In genomic region chr6:75280131-75280855, GRCh38 we compare ENCODE assay signal across 12 cellular contexts. TPM values are rescaled to one million over a fixed set of nuclear protein-coding genes. Genes with fewer than 3 reads are reported as not detected.
DNase-seq lines count a peak whose midpoint lies in the region; ATAC-seq and TF ChIP-seq lines count a peak whose summit lies in the region.
"Had no signal": no experiment of that assay in that cellular context is flagged by ENCODE, and none has a peak within 500 bp of the region (broad histone marks: within the 10 kb centered on the region; RNA-seq: fewer than 3 reads in every experiment).

No MANE protein-coding gene starts in this region.

- intact Hi-C loops in esophagus muscularis mucosa (cut with DNase I), result no loop called here

- H3K36me3 ChIP-seq in iPS-18a (ENCODE audit: control insufficient read depth, low read depth, low read length) (no peaks in the 10 kb centered on the region), subcutaneous abdominal adipose tissue (ENCODE audit: control insufficient read depth in 5 of 5, insufficient read depth in 5 of 5, low read length in 5 of 5) (no peaks in the 10 kb centered on the region), tibial nerve (no peaks in the 10 kb centered on the region), esophagus muscularis mucosa (no peaks in the 10 kb centered on the region)
- H3K36me3 ChIP-seq: BE2C, thyroid gland had no signal

- H3K9me3 Mint-ChIP-seq in activated naive CD8-positive, alpha-beta T cell (ENCODE audit: low read depth), result no peaks in the 10 kb centered on the region
- H3K9me3 Mint-ChIP-seq in activated naive CD8-positive, alpha-beta T cell treated with anti-CD3 and anti-CD28 coated beads, Interleukin-2, amount 50 U/mL, for 24 hours, result no peaks in the 10 kb centered on the region
- peaks cover 1% of the 10 kb centered on the region for H3K9me3 Mint-ChIP-seq in activated naive CD8-positive, alpha-beta T cell treated with anti-CD3 and anti-CD28 coated beads for 36 hours
- H3K9me3 Mint-ChIP-seq: neural crest cell had no signal

- no peak for ATAC-seq in activated naive CD8-positive, alpha-beta T cell treated with anti-CD3 and anti-CD28 coated beads, Interleukin-2, amount 50 U/mL, for 24 hours

- H3K36me3 Mint-ChIP-seq in activated naive CD8-positive, alpha-beta T cell, result peaks cover 12% of the 10 kb centered on the region
- peaks cover 15% of the 10 kb centered on the region for H3K36me3 Mint-ChIP-seq in activated naive CD8-positive, alpha-beta T cell treated with anti-CD3 and anti-CD28 coated beads, Interleukin-2, amount 50 U/mL, for 24 hours (ENCODE audit: low read depth)
- H3K36me3 Mint-ChIP-seq in activated naive CD8-positive, alpha-beta T cell treated with anti-CD3 and anti-CD28 coated beads for 36 hours, result peaks cover 23% of the 10 kb centered on the region

- H3K9me3 ChIP-seq in iPS-18a (ENCODE audit: control insufficient read depth, low read depth, low read length) (no peaks in the 10 kb centered on the region), subcutaneous abdominal adipose tissue (ENCODE audit: control insufficient read depth in 5 of 5, low read length in 5 of 5) (no peaks in the 10 kb centered on the region), tibial nerve (no peaks in the 10 kb centered on the region), esophagus muscularis mucosa (no peaks in the 10 kb centered on the region)
- H3K9me3 ChIP-seq: BE2C, thyroid gland had no signal

- H3K4me1 Mint-ChIP-seq in activated naive CD8-positive, alpha-beta T cell (ENCODE audit: low read depth), result peaks cover 63% of the 10 kb centered on the region
- peaks cover 64% of the 10 kb centered on the region for H3K4me1 Mint-ChIP-seq in activated naive CD8-positive, alpha-beta T cell treated with anti-CD3 and anti-CD28 coated beads, Interleukin-2, amount 50 U/mL, for 24 hours
- peaks cover 49% of the 10 kb centered on the region for H3K4me1 Mint-ChIP-seq in activated naive CD8-positive, alpha-beta T cell treated with anti-CD3 and anti-CD28 coated beads for 36 hours

- H3K27ac ChIP-seq in iPS-18a (ENCODE audit: low read length) (no peak overlapping the region), subcutaneous abdominal adipose tissue (ENCODE audit: low read depth, low read length) (no peak overlapping the region), tibial nerve (peak overlapping the region in 1 of 4 donors; percentile 18), esophagus muscularis mucosa (replicated peaks in 1 of 4) (no peak overlapping the region)
- H3K27ac ChIP-seq: thyroid gland had no signal

- H3K4me1 ChIP-seq in iPS-18a (ENCODE audit: control insufficient read depth, low read depth, low read length), result peaks cover 37% of the 10 kb centered on the region
- H3K4me1 ChIP-seq in subcutaneous abdominal adipose tissue (ENCODE audit: control insufficient read depth in 5 of 5, insufficient read depth in 5 of 5, low read length in 5 of 5), result peaks cover 0 to 56% (median 37%) of the 10 kb centered on the region in 5 donors
- peaks cover 0 to 79% (median 39%) of the 10 kb centered on the region in 4 donors for H3K4me1 ChIP-seq in tibial nerve
- H3K4me1 ChIP-seq in esophagus muscularis mucosa, result peaks cover 50 to 83% (median 81%) of the 10 kb centered on the region in 4 donors

- no peak for TF ChIP-seq CTCF in tibial nerve (IDR thresholded peaks at IDR 0.05)
- no peak for TF ChIP-seq CTCF in esophagus muscularis mucosa (IDR thresholded peaks at IDR 0.05)

- H3K27ac Mint-ChIP-seq in activated naive CD8-positive, alpha-beta T cell, result peak overlapping the region; percentile 67
- H3K27ac Mint-ChIP-seq in activated naive CD8-positive, alpha-beta T cell treated with anti-CD3 and anti-CD28 coated beads, Interleukin-2, amount 50 U/mL, for 24 hours, result no peak overlapping the region
- H3K27ac Mint-ChIP-seq in activated naive CD8-positive, alpha-beta T cell treated with anti-CD3 and anti-CD28 coated beads for 36 hours, result peak overlapping the region; percentile 21

- peak overlapping the region; percentile 38 for H3K9ac ChIP-seq in iPS-18a (ENCODE audit: low read length)
- H3K9ac ChIP-seq in subcutaneous abdominal adipose tissue (ENCODE audit: low read length in 5 of 5), result peak overlapping the region in 3 of 5 donors; percentile 7 to 64 (median 47)

- 63 to 67% methylated on average over 4 of the region's 4 CpGs for WGBS in tibial nerve, 2 donors
- WGBS in esophagus muscularis mucosa, result 63% methylated on average over 4 of the region's 4 CpGs

- H3K4me3 ChIP-seq in iPS-18a (ENCODE audit: low read length) (peak overlapping the region; percentile 16), subcutaneous abdominal adipose tissue (ENCODE audit: low read depth in 1 of 5, low read length in 5 of 5) (no peak overlapping the region), tibial nerve (no peak overlapping the region), esophagus muscularis mucosa (no peak overlapping the region)
- H3K4me3 ChIP-seq: thyroid gland had no signal

- TF ChIP-seq EP300 in tibial nerve (IDR thresholded peaks at IDR 0.05) (no peak), esophagus muscularis mucosa (IDR thresholded peaks at IDR 0.05) (no peak)

- DNase-seq in activated naive CD8-positive, alpha-beta T cell treated with anti-CD3 and anti-CD28 coated beads, Interleukin-2, amount 50 U/mL, for 24 hours, result no peak
- DNase-seq in activated naive CD8-positive, alpha-beta T cell treated with anti-CD3 and anti-CD28 coated beads for 36 hours, result no peak
- DNase-seq in tibial nerve (ENCODE audit: low spot score in 2 of 2) (no peak), esophagus muscularis mucosa (ENCODE audit: extremely low spot score) (no peak)
- DNase-seq in stimulated activated CD4-positive, alpha-beta T cell treated with anti-CD3 and anti-CD28 coated beads, Interleukin-4, amount 100 ng/mL, for 1 hour, result no peak
- DNase-seq: BE2C, NCI-H510A, thyroid gland had no signal

- H3K27me3 Mint-ChIP-seq in activated naive CD8-positive, alpha-beta T cell, result no peaks in the 10 kb centered on the region
- H3K27me3 Mint-ChIP-seq in activated naive CD8-positive, alpha-beta T cell treated with anti-CD3 and anti-CD28 coated beads, Interleukin-2, amount 50 U/mL, for 24 hours, result no peaks in the 10 kb centered on the region
- no peaks in the 10 kb centered on the region for H3K27me3 Mint-ChIP-seq in activated naive CD8-positive, alpha-beta T cell treated with anti-CD3 and anti-CD28 coated beads for 36 hours

- TF ChIP-seq POLR2A in tibial nerve (IDR thresholded peaks at IDR 0.05) (no peak), esophagus muscularis mucosa (IDR thresholded peaks at IDR 0.05; ENCODE audit: low read depth) (no peak)

- H3K27me3 ChIP-seq in iPS-18a (ENCODE audit: control insufficient read depth, insufficient read depth, low read length) (no peaks in the 10 kb centered on the region), subcutaneous abdominal adipose tissue (ENCODE audit: control insufficient read depth in 5 of 5, insufficient read depth in 4 of 5, low read length in 5 of 5) (no peaks in the 10 kb centered on the region), tibial nerve (no peaks in the 10 kb centered on the region), esophagus muscularis mucosa (no peaks in the 10 kb centered on the region)
- H3K27me3 ChIP-seq: BE2C, thyroid gland had no signal

- H3K4me3 Mint-ChIP-seq in activated naive CD8-positive, alpha-beta T cell, result peak overlapping the region; percentile 46
- no peak overlapping the region for H3K4me3 Mint-ChIP-seq in activated naive CD8-positive, alpha-beta T cell treated with anti-CD3 and anti-CD28 coated beads, Interleukin-2, amount 50 U/mL, for 24 hours
- no peak overlapping the region for H3K4me3 Mint-ChIP-seq in activated naive CD8-positive, alpha-beta T cell treated with anti-CD3 and anti-CD28 coated beads for 36 hours
- H3K4me3 Mint-ChIP-seq: neural crest cell had no signal

RNA-seq across cellular contexts. Expression of gene TMEM30A, which starts 4.3 kb away (rescaled TPM):
- 10 to 100 TPM; 38.8 to 40.4 TPM for total RNA-seq in activated naive CD8-positive, alpha-beta T cell treated with anti-CD3 and anti-CD28 coated beads for 36 hours
- 100 to 1,000 TPM in 1 of 4 donors, 10 to 100 TPM in 3; 62.4 to 101 (median 76.9) TPM for total RNA-seq in tibial nerve
- total RNA-seq in esophagus muscularis mucosa, result 100 to 1,000 TPM in 1 of 4 donors, 10 to 100 TPM in 3; 87.6 to 102 (median 91.9) TPM

RNA-seq across cellular contexts. Expression of gene COX7A2, which starts 36.7 kb away (rescaled TPM):
- 100 to 1,000 TPM; 489 to 495 TPM for total RNA-seq in activated naive CD8-positive, alpha-beta T cell treated with anti-CD3 and anti-CD28 coated beads for 36 hours
- total RNA-seq in tibial nerve, result 100 to 1,000 TPM; 178 to 529 (median 230) TPM
- 100 to 1,000 TPM; 126 to 480 (median 300) TPM for total RNA-seq in esophagus muscularis mucosa
